In genomic region chr21:41953249-41953830, GRCh38 we compare ENCODE assay signal across 8 cellular contexts. TPM values are rescaled to one million over a fixed set of nuclear protein-coding genes. Genes with fewer than 3 reads are reported as not detected.
DNase-seq lines count a peak whose midpoint lies in the region; ATAC-seq and TF ChIP-seq lines count a peak whose summit lies in the region.

No MANE protein-coding gene starts in this region.

- ATAC-seq in HG03520 (IDR thresholded peaks at IDR 0.05; ENCODE audit: unreplicated experiment) (peak; percentile 19), memory B cell (ENCODE audit: low read depth) (peak; percentile 17), upper lobe of right lung (peak; percentile 40)

- H3K27me3 ChIP-seq in upper lobe of right lung: no peaks in the 10 kb centered on the region

- H3K4me3 Mint-ChIP-seq in memory B cell: peak overlapping the region; percentile 55

- no peaks in the 10 kb centered on the region for H3K9me3 Mint-ChIP-seq in memory B cell

- H3K36me3 ChIP-seq in upper lobe of right lung: no peaks in the 10 kb centered on the region

- H3K36me3 Mint-ChIP-seq in memory B cell: no peaks in the 10 kb centered on the region

- peaks cover 14% of the 10 kb centered on the region for H3K4me1 Mint-ChIP-seq in memory B cell

- peak overlapping the region; percentile 33 for H3K27ac ChIP-seq in caudate nucleus (ENCODE audit: low read depth, low read length)
- no peak overlapping the region for H3K27ac ChIP-seq in upper lobe of right lung

- H3K27ac Mint-ChIP-seq in memory B cell: no peak overlapping the region

- intact Hi-C loops in upper lobe of right lung (cut with DNase I): no loop called here

- H3K4me1 ChIP-seq in upper lobe of right lung: peaks cover 35% of the 10 kb centered on the region

- peak; percentile 39 for DNase-seq in NCI-H146 (lab: John Stamatoyannopoulos, UW)
- DNase-seq in NCI-H146 treated with DMSO at 0.1 percent for 48 hours (lab: John Stamatoyannopoulos, UW; ENCODE audit: unreplicated experiment): no peak
- DNase-seq in caudate nucleus (lab: John Stamatoyannopoulos, UW): peak in 1 of 61 donors; percentile 15
- DNase-seq in memory B cell (ENCODE audit: low spot score in 2 of 2): no peak
- peak; percentile 78 for DNase-seq in upper lobe of right lung
- DNase-seq in cerebellar nuclear complex (lab: John Stamatoyannopoulos, UW): no peak
- no peak for DNase-seq in stimulated activated CD4-positive, alpha-beta T cell treated with anti-CD3 and anti-CD28 coated beads, Interleukin-12 subunit alpha, Interleukin-12 subunit beta, amount 100 ng/mL, for 4 hours

- no peak for TF ChIP-seq CTCF in upper lobe of right lung (IDR thresholded peaks at IDR 0.05)

- H3K27me3 Mint-ChIP-seq in memory B cell: peaks cover 18% of the 10 kb centered on the region

- no peaks in the 10 kb centered on the region for H3K9me3 ChIP-seq in upper lobe of right lung

- H3K4me3 ChIP-seq in upper lobe of right lung: peak overlapping the region; percentile 78

RNA-seq across cellular contexts. Expression of gene C2CD2, which starts 0.5 kb away (rescaled TPM):
- total RNA-seq in upper lobe of right lung: 26.4 TPM

RNA-seq across cellular contexts. Expression of gene ZBTB21, which starts 56.8 kb away (rescaled TPM):
- 17.8 TPM for total RNA-seq in upper lobe of right lung

Comparison
In these comparisons a context has a peak if more than half of its experiments do, and no peak if none do; other contexts are left out.
1. DNase-seq: peak in NCI-H146 (single experiment) and upper lobe of right lung (single experiment); none in NCI-H146 treated with DMSO at 0.1 percent for 48 hours (single experiment), memory B cell (0 of 2), cerebellar nuclear complex (0 of 2) and stimulated activated CD4-positive, alpha-beta T cell treated with anti-CD3 and anti-CD28 coated beads, Interleukin-12 subunit alpha, Interleukin-12 subunit beta, amount 100 ng/mL, for 4 hours (single experiment).
2. Peak in every context shown above with its lines, with median percentiles within 50 percentile points of each other: ATAC-seq.